ENCODE assay signal across 18 cellular contexts in the genomic region with DNA sequence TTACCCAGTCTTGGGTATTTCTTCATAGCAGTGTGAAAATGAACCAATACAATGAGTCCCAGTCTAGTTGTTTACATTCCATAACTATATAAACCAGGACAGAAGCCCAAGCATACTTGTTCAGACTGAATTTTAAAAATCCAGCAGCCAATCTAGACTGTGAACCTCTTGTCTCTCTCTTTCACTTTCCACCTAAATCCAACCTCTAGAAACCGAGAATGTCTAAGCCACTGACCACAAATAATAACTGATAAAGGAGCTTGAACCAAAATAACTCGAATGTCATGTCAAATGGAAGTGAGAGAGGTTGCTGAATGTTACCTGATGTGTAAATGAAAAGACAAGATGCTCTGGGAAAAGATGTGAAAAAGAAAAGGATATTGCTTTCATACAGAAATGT.
DNase-seq lines count a peak whose midpoint lies in the region; ATAC-seq and TF ChIP-seq lines count a peak whose summit lies in the region.
"Had no signal": no experiment of that assay in that cellular context is flagged by ENCODE, and none has a peak within 500 bp of the region (broad histone marks: within the 10 kb centered on the region; RNA-seq: fewer than 3 reads in every experiment).

No MANE protein-coding gene starts in this region.

- no peak overlapping the region for H3K4me3 ChIP-seq in GM12865 (ENCODE audit: low read depth, low read length)
- no peak overlapping the region for H3K4me3 ChIP-seq in mesenchymal stem cell (ENCODE audit: insufficient read depth in 1 of 2, low read depth in 1 of 2, low read length in 2 of 2)
- H3K4me3 ChIP-seq: GM23338, K562 had no signal

- H3K36me3 ChIP-seq in mesenchymal stem cell (ENCODE audit: control insufficient read depth in 1 of 2, insufficient read depth in 2 of 2, low read depth in 1 of 2, low read length in 2 of 2), result no peaks in the 10 kb centered on the region

- no peak overlapping the region for H2BK5ac ChIP-seq in mesenchymal stem cell (ENCODE audit: low read depth, low read length, poor library complexity, severe bottlenecking)

- peaks cover 3% of the 10 kb centered on the region for H3K9me3 ChIP-seq in mesenchymal stem cell (ENCODE audit: control insufficient read depth, low read length)

- no peak overlapping the region for H3K18ac ChIP-seq in mesenchymal stem cell (ENCODE audit: low read depth in 1 of 2, low read length in 2 of 2)

- no peak overlapping the region for H2BK12ac ChIP-seq in mesenchymal stem cell (ENCODE audit: low read length in 2 of 2)

- no peak overlapping the region for H2AK5ac ChIP-seq in mesenchymal stem cell (ENCODE audit: low read length, severe bottlenecking)

- H2BK15ac ChIP-seq in mesenchymal stem cell (ENCODE audit: low read depth, poor library complexity, severe bottlenecking), result no peak overlapping the region

- ATAC-seq in HG02884 (IDR thresholded peaks at IDR 0.05; ENCODE audit: unreplicated experiment), result peak; percentile 73
- ATAC-seq: GM23338, K562 had no signal

- H3K4me1 ChIP-seq in mesenchymal stem cell (ENCODE audit: control insufficient read depth, insufficient read depth, low read depth, low read length), result no peaks in the 10 kb centered on the region

- no peaks in the 10 kb centered on the region for H3K79me1 ChIP-seq in mesenchymal stem cell (replicated peaks; ENCODE audit: low read length, poor library complexity, severe bottlenecking)

- H3K9ac ChIP-seq in mesenchymal stem cell (ENCODE audit: low read length), result no peak overlapping the region

- DNase-seq in GM12865 (ENCODE audit: low read depth) (peak; percentile 1), OCI-M1 (lab: John Stamatoyannopoulos, UW) (peak; percentile 12), mesenchymal stem cell (peak; percentile 1), COLO668 (lab: John Stamatoyannopoulos, UW; ENCODE audit: unreplicated experiment) (no peak), GM10266 (ENCODE audit: extremely low spot score) (no peak)
- DNase-seq in activated CD4-positive, CD25-positive, alpha-beta regulatory T cell treated with anti-CD3 and anti-CD28 coated beads, Interleukin-2, amount 50 U/mL, for 72 hours, result no peak
- DNase-seq: ACHN; C1 segment of cervical spinal cord; CD4-positive, alpha-beta memory T cell; COR-L47; DMS153; DMS79 treated with DMSO at 0.1 percent for 48 hours; EL; H7; Kasumi-1 had no signal

- H3K23ac ChIP-seq in mesenchymal stem cell (ENCODE audit: low read length in 2 of 2), result no peak overlapping the region

- H3K27me3 ChIP-seq in mesenchymal stem cell (ENCODE audit: control insufficient read depth in 1 of 2, insufficient read depth in 1 of 2, low read length in 2 of 2), result no peaks in the 10 kb centered on the region

- no peak overlapping the region for H2BK120ac ChIP-seq in mesenchymal stem cell (ENCODE audit: low read depth, low read length)

- H3K27ac ChIP-seq in mesenchymal stem cell (ENCODE audit: low read length, poor library complexity, severe bottlenecking), result no peak overlapping the region

- H4K91ac ChIP-seq in mesenchymal stem cell (ENCODE audit: low read length), result no peak overlapping the region

- H2AFZ ChIP-seq in mesenchymal stem cell (ENCODE audit: low read depth, low read length), result no peak overlapping the region
- H2AFZ ChIP-seq: GM23338 had no signal

- no CpG with 5 or more reads among the region's 2 CpGs for WGBS in mesenchymal stem cell

- no peak overlapping the region for H3K14ac ChIP-seq in mesenchymal stem cell (ENCODE audit: low read length in 2 of 2)

- H3K4ac ChIP-seq in mesenchymal stem cell (ENCODE audit: low read depth in 1 of 2, low read length in 2 of 2), result no peak overlapping the region

- no peak overlapping the region for H4K8ac ChIP-seq in mesenchymal stem cell (ENCODE audit: low read length)

- H3K4me2 ChIP-seq in mesenchymal stem cell (ENCODE audit: low read length, poor library complexity, severe bottlenecking), result no peak overlapping the region
- H3K4me2 ChIP-seq: GM23338 had no signal

- TF ChIP-seq CTCF in GM12865 (IDR thresholded peaks at IDR 0.05; ENCODE audit: insufficient read depth, low read depth, low read length, missing control alignments) (no peak), GM10266 (IDR thresholded peaks at IDR 0.05; ENCODE audit: control insufficient read depth, insufficient read depth, low read depth, missing control alignments) (no peak)

Comparison
In these comparisons a context has a peak if more than half of its experiments do, and no peak if none do; other contexts are left out.
1. DNase-seq: peak in GM12865 (single experiment), OCI-M1 (single experiment) and mesenchymal stem cell (single experiment); none in COLO668 (single experiment), activated CD4-positive, CD25-positive, alpha-beta regulatory T cell treated with anti-CD3 and anti-CD28 coated beads, Interleukin-2, amount 50 U/mL, for 72 hours (single experiment) and GM10266 (single experiment).